In genomic region chr3:194484614-194485013, GRCh38 we compare ENCODE assay signal across 10 cellular contexts. TPM values are rescaled to one million over a fixed set of nuclear protein-coding genes. Genes with fewer than 3 reads are reported as not detected.
DNase-seq lines count a peak whose midpoint lies in the region; ATAC-seq and TF ChIP-seq lines count a peak whose summit lies in the region.
"Had no signal": no experiment of that assay in that cellular context is flagged by ENCODE, and none has a peak within 500 bp of the region (broad histone marks: within the 10 kb centered on the region; RNA-seq: fewer than 3 reads in every experiment).

No MANE protein-coding gene starts in this region.

- H3K4me1 ChIP-seq in DND-41 (ENCODE audit: insufficient read depth, low read length): peaks cover 51% of the 10 kb centered on the region
- H3K4me1 ChIP-seq in OCI-LY1 (ENCODE audit: insufficient read depth, low read length, severe bottlenecking): peaks cover 70% of the 10 kb centered on the region

- TF ChIP-seq CTCF in DND-41 (IDR thresholded peaks at IDR 0.05; ENCODE audit: borderline replicate concordance, extremely low read depth, low read length, poor library complexity, severe bottlenecking) (no peak), OCI-LY1 (IDR thresholded peaks at IDR 0.05; ENCODE audit: low read length) (no peak), chondrocyte (IDR thresholded peaks at IDR 0.05) (no peak), progenitor cell of endocrine pancreas (IDR thresholded peaks at IDR 0.05; ENCODE audit: unreplicated experiment) (no peak)

- H3K9me3 Mint-ChIP-seq in chondrocyte (ENCODE audit: low read depth) (no peaks in the 10 kb centered on the region), progenitor cell of endocrine pancreas (ENCODE audit: low read depth) (peaks cover 7% of the 10 kb centered on the region)

- ATAC-seq in DND-41 (ENCODE audit: insufficient read depth, low read depth) (no peak), left lobe of liver (no peak)

- H3K4me1 Mint-ChIP-seq in chondrocyte (ENCODE audit: low read depth) (peaks cover 63% of the 10 kb centered on the region), progenitor cell of endocrine pancreas (ENCODE audit: low read depth) (peaks cover 42% of the 10 kb centered on the region)

- H3K9me2 ChIP-seq in OCI-LY1 (ENCODE audit: low read depth, low read length): no peaks in the 10 kb centered on the region

- H3K36me3 ChIP-seq in DND-41 (ENCODE audit: insufficient read depth, low read length) (peaks cover 20% of the 10 kb centered on the region), OCI-LY1 (ENCODE audit: insufficient read depth, low read length) (peaks cover 41% of the 10 kb centered on the region)

- no peaks in the 10 kb centered on the region for H3K27me3 ChIP-seq in DND-41 (ENCODE audit: insufficient read depth, low read length, poor library complexity)
- H3K27me3 ChIP-seq in OCI-LY1 (ENCODE audit: insufficient read depth, low read length): no peaks in the 10 kb centered on the region

- no peaks in the 10 kb centered on the region for H3K27me3 Mint-ChIP-seq in chondrocyte (ENCODE audit: low read depth)
- no peaks in the 10 kb centered on the region for H3K27me3 Mint-ChIP-seq in progenitor cell of endocrine pancreas

- no peak for DNase-seq in DND-41
- DNase-seq in chondrocyte (ENCODE audit: low spot score): no peak
- DNase-seq in progenitor cell of endocrine pancreas (ENCODE audit: low spot score, unreplicated experiment): no peak
- no peak for DNase-seq in left lobe of liver (ENCODE audit: low spot score)
- no peak for DNase-seq in Kasumi-1 (lab: John Stamatoyannopoulos, UW)
- no peak for DNase-seq in nucleus accumbens (lab: John Stamatoyannopoulos, UW)
- DNase-seq: activated gamma-delta T cell, foreskin melanocyte, NCI-H187 treated with DMSO at 0.1 percent for 48 hours had no signal

- H2AFZ ChIP-seq in DND-41 (ENCODE audit: low read depth, low read length): no peak overlapping the region
- no peak overlapping the region for H2AFZ ChIP-seq in OCI-LY1 (ENCODE audit: low read length)

- no peak overlapping the region for H3K27ac ChIP-seq in DND-41 (ENCODE audit: low read length)
- no peak overlapping the region for H3K27ac ChIP-seq in OCI-LY1 (ENCODE audit: low read depth, low read length, poor library complexity, severe bottlenecking)

- peaks cover 29% of the 10 kb centered on the region; the same call in 1 of the 2 replicates for H4K20me1 ChIP-seq in DND-41 (ENCODE audit: insufficient read depth, low read length)
- no peaks in the 10 kb centered on the region for H4K20me1 ChIP-seq in OCI-LY1 (ENCODE audit: insufficient read depth, low read length)

- H3K4me3 ChIP-seq in DND-41 (ENCODE audit: low read depth in 1 of 2, low read length in 2 of 2) (peak overlapping the region in 1 of 2 experiments; percentile 21; a peak in 1 of 4 replicates), OCI-LY1 (ENCODE audit: low read depth, low read length, poor library complexity, severe bottlenecking) (peak overlapping the region; percentile 85)

- H3K4me2 ChIP-seq in DND-41 (ENCODE audit: insufficient read depth, low read length): peak overlapping the region; percentile 83
- H3K4me2 ChIP-seq in OCI-LY1 (ENCODE audit: low read length): peak overlapping the region; percentile 98; the same call in 1 of the 2 replicates

- peak overlapping the region; percentile 83 for H3K4me3 Mint-ChIP-seq in chondrocyte (ENCODE audit: unreplicated experiment)
- H3K4me3 Mint-ChIP-seq in progenitor cell of endocrine pancreas (ENCODE audit: low read depth): peak overlapping the region; percentile 90

- H3K9ac ChIP-seq in DND-41 (ENCODE audit: low read depth, low read length) (no peak overlapping the region), OCI-LY1 (ENCODE audit: low read length) (no peak overlapping the region; the same call in 1 of the 2 replicates)

- peaks cover 67% of the 10 kb centered on the region for H3K79me2 ChIP-seq in DND-41 (ENCODE audit: insufficient read depth, low read length)
- peaks cover 60% of the 10 kb centered on the region for H3K79me2 ChIP-seq in OCI-LY1 (ENCODE audit: insufficient read depth, low read length)

- no peaks in the 10 kb centered on the region for H3F3A ChIP-seq in OCI-LY1 (ENCODE audit: insufficient read depth, low read length)

- H3K36me3 Mint-ChIP-seq in chondrocyte (ENCODE audit: low read depth): peaks cover 6% of the 10 kb centered on the region
- H3K36me3 Mint-ChIP-seq in progenitor cell of endocrine pancreas (ENCODE audit: insufficient read depth): peaks cover 12% of the 10 kb centered on the region

- H3K27ac Mint-ChIP-seq in chondrocyte (ENCODE audit: unreplicated experiment): peak overlapping the region; percentile 95
- H3K27ac Mint-ChIP-seq in progenitor cell of endocrine pancreas: no peak overlapping the region

- H3K9me3 ChIP-seq in DND-41 (ENCODE audit: insufficient read depth, low read length, severe bottlenecking): no peaks in the 10 kb centered on the region
- no peaks in the 10 kb centered on the region for H3K9me3 ChIP-seq in OCI-LY1 (ENCODE audit: low read length)

RNA-seq across cellular contexts. Expression of gene ATP13A3, which starts 2.2 kb away (rescaled TPM):
- total RNA-seq in chondrocyte (65.7 to 92.4 TPM (median 87.7 TPM) in 3 replicates), progenitor cell of endocrine pancreas (124 and 135 TPM in 2 replicates), left lobe of liver (141 TPM)
